In genomic region chr2:231037731-231038482, GRCh38 we compare ENCODE assay signal across 8 cellular contexts. TPM values are rescaled to one million over a fixed set of nuclear protein-coding genes. Genes with fewer than 3 reads are reported as not detected.
DNase-seq lines count a peak whose midpoint lies in the region; ATAC-seq, FAIRE-seq and TF ChIP-seq lines count a peak whose summit lies in the region.

No MANE protein-coding gene starts in this region.

- TF ChIP-seq CTCF in HCT116 (IDR thresholded peaks at IDR 0.05 in 2 of 3, conservative IDR thresholded peaks at IDR 0.05 in 1 of 3; ENCODE audit: borderline replicate concordance in 1 of 3, insufficient read depth in 1 of 3, low read depth in 2 of 3, low read length in 2 of 3) (0 out of 6 replicates have a peak, but pooled peaks of 1 of the 3 experiments have one; percentile 3), kidney (IDR thresholded peaks at IDR 0.05; ENCODE audit: borderline replicate concordance, extremely low read depth, insufficient read depth) (no peak)

- H3K27ac ChIP-seq in HCT116 (ENCODE audit: low read depth, low read length), result peak overlapping the region; percentile 36; the same call in 1 of the 2 replicates
- H3K27ac ChIP-seq in kidney (ENCODE audit: low read depth in 2 of 2, low read length in 2 of 2), result no peak overlapping the region

- H3K4me3 ChIP-seq in HCT116 (replicated peaks in 1 of 2; ENCODE audit: low read depth in 1 of 2, low read length in 2 of 2) (peak overlapping the region; percentile 42 to 58), kidney (ENCODE audit: low read length in 2 of 2) (peak overlapping the region in 1 of 2 donors; percentile 39)

- intact Hi-C loops in HCT116 (cut with micrococcal nuclease) (no loop called here), kidney (cut with DNase I) (no loop called here)

- RAD21 ChIA-PET in HCT116 (lab: Charles Lee; ENCODE audit: low non-redundant PET in 1 of 2, low total read pairs in 2 of 2, uncharacterized antibody in 2 of 2, unreplicated experiment in 2 of 2), result no interaction called here

- no peaks in the 10 kb centered on the region for H3K9me2 ChIP-seq in HCT116 (ENCODE audit: insufficient read depth)

- peaks cover 88% of the 10 kb centered on the region for H3K27me3 Mint-ChIP-seq in central memory CD8-positive, alpha-beta T cell

- no TSS peak for BruUV-seq in HCT116 (replicated peaks; lab: Mats Ljungman, UMichigan)

- H3K4me1 Mint-ChIP-seq in central memory CD8-positive, alpha-beta T cell, result no peaks in the 10 kb centered on the region

- no peak overlapping the region for H2AFZ ChIP-seq in HCT116 (ENCODE audit: low read depth, low read length, poor library complexity, severe bottlenecking)

- DNase-seq in AG20443 (ENCODE audit: low spot score), result peak; percentile 55
- DNase-seq in HCT116 (ENCODE audit: low read depth, low spot score), result no peak
- DNase-seq in central memory CD8-positive, alpha-beta T cell (ENCODE audit: low spot score in 2 of 2), result no peak
- DNase-seq in midbrain (lab: John Stamatoyannopoulos, UW), result peak; percentile 64
- no peak for DNase-seq in stimulated activated naive CD4-positive, alpha-beta T cell treated with Interleukin-2 at 50 U/mL for 16 hours (lab: John Stamatoyannopoulos, UW)
- no peak for DNase-seq in SKM-1 (lab: John Stamatoyannopoulos, UW; ENCODE audit: unreplicated experiment)
- DNase-seq in NCI-H82 treated with DMSO at 0.1 percent for 48 hours (lab: John Stamatoyannopoulos, UW; ENCODE audit: unreplicated experiment), result no peak
- no peak for DNase-seq in kidney

- no peaks in the 10 kb centered on the region for H3K79me2 ChIP-seq in HCT116 (ENCODE audit: insufficient read depth, low read length)

- no peaks in the 10 kb centered on the region for H4K20me1 ChIP-seq in HCT116 (ENCODE audit: insufficient read depth)

- H3K36me3 Mint-ChIP-seq in central memory CD8-positive, alpha-beta T cell (ENCODE audit: insufficient read depth), result no peaks in the 10 kb centered on the region

- CTCF ChIA-PET in HCT116 (lab: Charles Lee), result no interaction called here

- FAIRE-seq in kidney (lab: Jason Lieb, UNC), result no peak

- POLR2A ChIA-PET in HCT116 (lab: Charles Lee), result no interaction called here

- H3K4me3 Mint-ChIP-seq in central memory CD8-positive, alpha-beta T cell, result peak overlapping the region; percentile 53

- ATAC-seq in HCT116, result peak; percentile 82
- no peak for ATAC-seq in central memory CD8-positive, alpha-beta T cell (replicated peaks; ENCODE audit: extremely low read depth, poor library complexity, severe bottlenecking)

- no peak for TF ChIP-seq RAD21 in HCT116 (IDR thresholded peaks at IDR 0.05; ENCODE audit: low read depth)

- H3K36me3 ChIP-seq in HCT116 (ENCODE audit: control insufficient read depth in 1 of 2, insufficient read depth in 2 of 2, low read length in 2 of 2), result no peaks in the 10 kb centered on the region
- no peaks in the 10 kb centered on the region for H3K36me3 ChIP-seq in kidney (ENCODE audit: control insufficient read depth in 1 of 2, insufficient read depth in 2 of 2, low read length in 2 of 2)

- no peak overlapping the region for H3K27ac Mint-ChIP-seq in central memory CD8-positive, alpha-beta T cell (ENCODE audit: low read depth)

- no peak for TF ChIP-seq POLR2A in HCT116 (IDR thresholded peaks at IDR 0.05; ENCODE audit: borderline replicate concordance, extremely low read depth, insufficient read depth, insufficient read length)

- no peaks in the 10 kb centered on the region for H3K9me3 Mint-ChIP-seq in central memory CD8-positive, alpha-beta T cell

- no peaks in the 10 kb centered on the region for H3K27me3 ChIP-seq in HCT116 (ENCODE audit: insufficient read depth, low read length)

- peak overlapping the region; percentile 83 for H3K4me2 ChIP-seq in HCT116 (ENCODE audit: low read length)

- peaks cover 0 to 11% of the 10 kb centered on the region in 2 experiments; a peak in 1 of 4 replicates for H3K4me1 ChIP-seq in HCT116 (ENCODE audit: control insufficient read depth in 1 of 2, insufficient read depth in 2 of 2, low read length in 2 of 2)
- no peaks in the 10 kb centered on the region for H3K4me1 ChIP-seq in kidney (ENCODE audit: control insufficient read depth in 1 of 2, insufficient read depth in 1 of 2, low read depth in 1 of 2, low read length in 2 of 2)

- H3K9ac ChIP-seq in HCT116 (ENCODE audit: low read length) (0 out of 2 replicates have a peak overlapping the region, but pooled peaks have one; percentile 33), kidney (ENCODE audit: low read length in 2 of 2) (no peak overlapping the region)

- no peaks in the 10 kb centered on the region for H3K9me3 ChIP-seq in HCT116 (ENCODE audit: control insufficient read depth in 1 of 2, insufficient read depth in 1 of 2, low read depth in 1 of 2, low read length in 2 of 2)
- no peaks in the 10 kb centered on the region for H3K9me3 ChIP-seq in kidney (ENCODE audit: control insufficient read depth in 1 of 2, low read length in 2 of 2)

TF ChIP-seq in HCT116, 20 proteins besides CTCF, POLR2A, EP300 and RAD21:
- no peak for TF ChIP-seq REST (IDR thresholded peaks at IDR 0.05; ENCODE audit: low read depth)
- TF ChIP-seq CBX3 (IDR thresholded peaks at IDR 0.05; ENCODE audit: low read depth), result no peak
- TF ChIP-seq POLR2AphosphoS5 (IDR thresholded peaks at IDR 0.05; ENCODE audit: low read depth, low read length), result no peak
- TF ChIP-seq ATF3 (IDR thresholded peaks at IDR 0.05), result no peak
- TF ChIP-seq EGR1 (IDR thresholded peaks at IDR 0.05; ENCODE audit: low read depth), result no peak

RNA-seq across cellular contexts. Expression of gene C2orf72, which starts 0.6 kb away (rescaled TPM):
- 3.7 TPM for total RNA-seq in HCT116 (2021; ENCODE audit: unreplicated experiment)
- 2.7 and 3.1 TPM in 2 replicates for polyA plus RNA-seq in HCT116 (2012)
- 0.88 TPM for total RNA-seq in kidney
- 2.6 TPM for polyA plus RNA-seq in kidney (ENCODE audit: insufficient read depth, low read depth, low replicate concordance)

RNA-seq across cellular contexts. Expression of gene PSMD1, which starts 18.8 kb away (rescaled TPM):
- total RNA-seq in HCT116 (2021; ENCODE audit: unreplicated experiment) (133 TPM), kidney (75.6 TPM)
- 96.7 and 124 TPM in 2 replicates for polyA plus RNA-seq in HCT116 (2012)
- polyA plus RNA-seq in kidney (ENCODE audit: insufficient read depth, low read depth, low replicate concordance), result 95.4 TPM

RNA-seq across cellular contexts. Expression of gene SPATA3, which starts 42.0 kb away (rescaled TPM):
- total RNA-seq in HCT116 (2021; ENCODE audit: unreplicated experiment) (not detected), kidney (not detected)
- not detected in 2 replicates for polyA plus RNA-seq in HCT116 (2012)
- polyA plus RNA-seq in kidney (ENCODE audit: insufficient read depth, low read depth, low replicate concordance), result not detected

Comparison
In these comparisons a context has a peak if more than half of its experiments do, and no peak if none do; other contexts are left out.
1. DNase-seq: peak in AG20443 (single experiment) and midbrain (single experiment); none in HCT116 (single experiment), central memory CD8-positive, alpha-beta T cell (0 of 2), stimulated activated naive CD4-positive, alpha-beta T cell treated with Interleukin-2 at 50 U/mL for 16 hours (single experiment), SKM-1 (single experiment), NCI-H82 treated with DMSO at 0.1 percent for 48 hours (single experiment) and kidney (single experiment).